Comparison of ENCODE assay signal across 2 cellular contexts in the genomic region with DNA sequence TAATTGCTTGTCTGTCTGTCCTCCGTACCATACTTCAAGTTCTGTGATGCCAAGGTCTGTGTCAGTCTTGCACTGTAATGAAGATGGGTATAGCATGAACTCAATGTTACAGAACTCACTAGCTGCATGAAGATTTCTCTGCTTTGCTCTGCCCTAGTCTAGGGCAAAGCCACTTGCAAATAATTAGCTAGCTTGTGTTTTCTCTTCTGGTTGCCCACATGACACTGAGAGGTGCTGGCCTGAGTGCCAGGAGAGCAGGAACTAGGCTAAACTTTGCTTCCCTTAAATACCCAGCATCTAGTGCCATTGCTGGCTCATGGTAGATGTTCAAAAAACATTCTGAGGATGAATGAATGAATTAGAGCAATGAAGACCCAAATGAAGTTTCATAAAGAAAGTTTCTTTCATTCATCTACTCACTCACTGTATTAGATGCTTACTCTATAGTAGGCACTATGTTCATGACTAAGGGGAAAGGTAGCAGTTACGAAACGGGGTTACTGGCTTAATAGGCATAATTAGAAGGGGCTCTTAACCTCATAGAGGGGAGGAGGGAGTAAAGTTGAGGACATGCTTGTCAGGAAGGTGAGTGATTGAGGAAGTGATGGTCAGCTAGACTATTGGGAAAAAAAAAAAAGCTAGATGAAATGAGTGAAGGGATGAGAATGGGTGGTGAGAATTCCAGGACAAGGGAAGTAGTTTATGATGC.
TF ChIP-seq lines count a peak whose summit lies in the region.

No MANE protein-coding gene starts in this region.

TF ChIP-seq in HCT116, 20 proteins besides CTCF, POLR2A, EP300 and RAD21:
- TF ChIP-seq FOSL1 (IDR thresholded peaks at IDR 0.05; ENCODE audit: low read depth) (no peak), EZH2phosphoT487 (IDR thresholded peaks at IDR 0.05; ENCODE audit: borderline replicate concordance) (no peak), SP1 (IDR thresholded peaks at IDR 0.05; ENCODE audit: low read depth) (no peak), CEBPB (IDR thresholded peaks at IDR 0.05; ENCODE audit: low read depth) (no peak)

TF ChIP-seq in SK-N-SH treated with all-trans-retinoic acid at 6 μM for 48 hours, 23 proteins besides CTCF, POLR2A, EP300 and RAD21:
- TF ChIP-seq ISL1 (CRISPR knock-in tag; IDR thresholded peaks at IDR 0.05) = no peak
- TF ChIP-seq, protein P1, sequence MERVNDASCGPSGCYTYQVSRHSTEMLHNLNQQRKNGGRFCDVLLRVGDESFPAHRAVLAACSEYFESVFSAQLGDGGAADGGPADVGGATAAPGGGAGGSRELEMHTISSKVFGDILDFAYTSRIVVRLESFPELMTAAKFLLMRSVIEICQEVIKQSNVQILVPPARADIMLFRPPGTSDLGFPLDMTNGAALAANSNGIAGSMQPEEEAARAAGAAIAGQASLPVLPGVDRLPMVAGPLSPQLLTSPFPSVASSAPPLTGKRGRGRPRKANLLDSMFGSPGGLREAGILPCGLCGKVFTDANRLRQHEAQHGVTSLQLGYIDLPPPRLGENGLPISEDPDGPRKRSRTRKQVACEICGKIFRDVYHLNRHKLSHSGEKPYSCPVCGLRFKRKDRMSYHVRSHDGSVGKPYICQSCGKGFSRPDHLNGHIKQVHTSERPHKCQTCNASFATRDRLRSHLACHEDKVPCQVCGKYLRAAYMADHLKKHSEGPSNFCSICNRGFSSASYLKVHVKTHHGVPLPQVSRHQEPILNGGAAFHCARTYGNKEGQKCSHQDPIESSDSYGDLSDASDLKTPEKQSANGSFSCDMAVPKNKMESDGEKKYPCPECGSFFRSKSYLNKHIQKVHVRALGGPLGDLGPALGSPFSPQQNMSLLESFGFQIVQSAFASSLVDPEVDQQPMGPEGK (CRISPR knock-in tag; IDR thresholded peaks at IDR 0.05; ENCODE audit: borderline replicate concordance) = no peak
- no peak for TF ChIP-seq SNAI2 (CRISPR knock-in tag; IDR thresholded peaks at IDR 0.05)
- no peak for TF ChIP-seq BACH2 (CRISPR knock-in tag; IDR thresholded peaks at IDR 0.05; ENCODE audit: borderline replicate concordance)
- no peak for TF ChIP-seq TOX (CRISPR knock-in tag; IDR thresholded peaks at IDR 0.05; ENCODE audit: borderline replicate concordance)
- TF ChIP-seq ZNF8 (CRISPR knock-in tag; IDR thresholded peaks at IDR 0.05) = no peak
- no peak for TF ChIP-seq OSR1 (CRISPR knock-in tag; IDR thresholded peaks at IDR 0.05)
- TF ChIP-seq, protein P2, sequence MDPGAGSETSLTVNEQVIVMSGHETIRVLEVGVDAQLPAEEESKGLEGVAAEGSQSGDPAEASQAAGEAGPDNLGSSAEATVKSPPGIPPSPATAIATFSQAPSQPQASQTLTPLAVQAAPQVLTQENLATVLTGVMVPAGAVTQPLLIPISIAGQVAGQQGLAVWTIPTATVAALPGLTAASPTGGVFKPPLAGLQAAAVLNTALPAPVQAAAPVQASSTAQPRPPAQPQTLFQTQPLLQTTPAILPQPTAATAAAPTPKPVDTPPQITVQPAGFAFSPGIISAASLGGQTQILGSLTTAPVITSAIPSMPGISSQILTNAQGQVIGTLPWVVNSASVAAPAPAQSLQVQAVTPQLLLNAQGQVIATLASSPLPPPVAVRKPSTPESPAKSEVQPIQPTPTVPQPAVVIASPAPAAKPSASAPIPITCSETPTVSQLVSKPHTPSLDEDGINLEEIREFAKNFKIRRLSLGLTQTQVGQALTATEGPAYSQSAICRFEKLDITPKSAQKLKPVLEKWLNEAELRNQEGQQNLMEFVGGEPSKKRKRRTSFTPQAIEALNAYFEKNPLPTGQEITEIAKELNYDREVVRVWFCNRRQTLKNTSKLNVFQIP (CRISPR knock-in tag; IDR thresholded peaks at IDR 0.05; ENCODE audit: borderline replicate concordance, low read depth) = no peak
- TF ChIP-seq ESRRG (CRISPR knock-in tag; IDR thresholded peaks at IDR 0.05) = no peak
- no peak for TF ChIP-seq ZC3H10 (CRISPR knock-in tag; IDR thresholded peaks at IDR 0.05)
- no peak for TF ChIP-seq GLIS3 (CRISPR knock-in tag; IDR thresholded peaks at IDR 0.05)
- no peak for TF ChIP-seq ZFP30 (CRISPR knock-in tag; IDR thresholded peaks at IDR 0.05)
